In genomic region chr4:8819421-8820177, GRCh38 we compare ENCODE assay signal across 1 cellular context.
TF ChIP-seq lines count a peak whose summit lies in the region.

No MANE protein-coding gene starts in this region.

TF ChIP-seq in K562, 482 proteins besides CTCF, POLR2A, EP300 and RAD21 (continued from another document):
- no peak for TF ChIP-seq ZHX1 (conservative IDR thresholded peaks at IDR 0.05; ENCODE audit: low read length)
- TF ChIP-seq CHD1 (IDR thresholded peaks at IDR 0.05; ENCODE audit: low read length) = no peak
TF ChIP-seq in K562: peak in this region for 0.
